Comparison of ENCODE assay signal across 9 cellular contexts in genomic region chrX:73992019-73992418, GRCh38.
"Had no signal": no experiment of that assay in that cellular context is flagged by ENCODE, and none has a peak within 500 bp of the region (broad histone marks: within the 10 kb centered on the region; RNA-seq: fewer than 3 reads in every experiment).

No MANE protein-coding gene starts in this region.

- H3K9ac ChIP-seq: KMS-11 had no signal

- FAIRE-seq: H1, H54 had no signal

- ATAC-seq: GM23338 had no signal

- H3K4me2 ChIP-seq: GM23338, KMS-11 had no signal

- H2AFZ ChIP-seq: GM23338 had no signal

- H3K4me3 ChIP-seq: GM23338 had no signal

- DNase-seq: H9, HCEC 1CT, HFFc6, KBM-7 had no signal

- H3K27ac ChIP-seq: HL-60, KMS-11 had no signal
